In the genomic region with DNA sequence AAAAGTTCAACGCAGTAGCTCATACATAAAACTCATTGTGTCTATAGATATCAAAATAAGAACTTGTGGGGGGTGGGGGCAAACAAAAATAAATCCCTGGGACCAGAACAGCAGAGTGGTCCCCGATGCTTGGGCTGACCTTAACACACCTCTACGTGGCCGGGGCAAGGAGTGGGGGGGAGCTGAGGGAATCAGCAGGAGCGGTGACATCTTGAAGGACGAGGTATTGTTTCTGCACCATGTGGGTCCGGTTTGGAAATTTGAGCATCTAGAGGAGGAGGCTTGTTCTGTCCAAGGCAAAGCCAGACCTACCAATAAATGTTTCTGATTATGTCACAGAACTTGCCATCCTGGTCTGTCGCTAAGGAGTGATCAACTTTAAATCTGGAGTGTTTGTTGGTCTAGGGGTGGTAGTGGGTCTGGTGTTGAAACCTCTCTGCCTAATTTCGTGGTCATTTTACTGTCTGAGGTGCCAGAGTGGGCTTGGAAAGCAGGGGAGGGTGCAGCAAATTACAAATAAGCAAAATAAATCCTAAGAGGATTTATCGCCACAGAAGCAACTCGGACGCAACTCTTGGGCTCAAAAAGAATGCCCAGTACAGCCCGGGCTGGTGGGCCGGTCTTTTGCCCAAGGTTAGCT, we compare ENCODE assay signal across 8 cellular contexts. TPM values are rescaled to one million over a fixed set of nuclear protein-coding genes. Genes with fewer than 3 reads are reported as not detected.
DNase-seq lines count a peak whose midpoint lies in the region; ATAC-seq and TF ChIP-seq lines count a peak whose summit lies in the region.

No MANE protein-coding gene starts in this region.

- POLR2A ChIA-PET in activated CD4-positive, alpha-beta T cell treated with anti-CD3 and anti-CD28 coated beads, Interleukin-2, amount 10 ng/mL, durations not matched to agents 7 days and 5 days (lab: Charles Lee), result no interaction called here

- H3K9me3 ChIP-seq in tibial nerve, result no peaks in the 10 kb centered on the region

- no peaks in the 10 kb centered on the region for H3K36me3 ChIP-seq in kidney epithelial cell (ENCODE audit: control insufficient read depth, insufficient read depth, low read length)
- H3K36me3 ChIP-seq in tibial nerve, result no peaks in the 10 kb centered on the region

- peaks cover 42% of the 10 kb centered on the region for H3K4me1 Mint-ChIP-seq in activated CD4-positive, alpha-beta T cell treated with anti-CD3 and anti-CD28 coated beads, Interleukin-2, amount 10 ng/mL, durations not matched to agents 7 days and 5 days
- H3K4me1 Mint-ChIP-seq in activated naive CD8-positive, alpha-beta T cell treated with anti-CD3 and anti-CD28 coated beads, Interleukin-2, amount 50 U/mL, for 24 hours, result peaks cover 45% of the 10 kb centered on the region

- no peak for DNase-seq in activated CD4-positive, alpha-beta T cell treated with anti-CD3 and anti-CD28 coated beads, Interleukin-2, amount 10 ng/mL, durations not matched to agents 7 days and 5 days
- DNase-seq in activated CD4-positive, alpha-beta T cell treated with anti-CD3 and anti-CD28 coated beads for 48 hours, result no peak
- DNase-seq in activated naive CD8-positive, alpha-beta T cell treated with anti-CD3 and anti-CD28 coated beads, Interleukin-2, amount 50 U/mL, for 24 hours, result no peak
- DNase-seq in kidney epithelial cell (ENCODE audit: low read depth), result no peak
- peak in 1 of 2 donors; percentile 9 for DNase-seq in tibial nerve (ENCODE audit: low spot score in 2 of 2)
- DNase-seq in NCI-H1436 (lab: John Stamatoyannopoulos, UW), result no peak

- CTCF ChIA-PET in activated CD4-positive, alpha-beta T cell treated with anti-CD3 and anti-CD28 coated beads, Interleukin-2, amount 10 ng/mL, durations not matched to agents 7 days and 5 days (lab: Charles Lee), result interaction anchor here (0.8 kb wide), 1 partner anchor 101 kb away, joined by 3 read pairs; no protein-coding TSS in a partner anchor

- H3K4me3 Mint-ChIP-seq in activated CD4-positive, alpha-beta T cell treated with anti-CD3 and anti-CD28 coated beads, Interleukin-2, amount 10 ng/mL, durations not matched to agents 7 days and 5 days, result peak overlapping the region; percentile 77
- H3K4me3 Mint-ChIP-seq in activated naive CD8-positive, alpha-beta T cell treated with anti-CD3 and anti-CD28 coated beads, Interleukin-2, amount 50 U/mL, for 24 hours, result peak overlapping the region; percentile 73

- no peaks in the 10 kb centered on the region for H3K27me3 ChIP-seq in kidney epithelial cell (ENCODE audit: control insufficient read depth, insufficient read depth, low read length)
- H3K27me3 ChIP-seq in tibial nerve, result no peaks in the 10 kb centered on the region

- no peaks in the 10 kb centered on the region for H3K9me3 Mint-ChIP-seq in activated CD4-positive, alpha-beta T cell treated with anti-CD3 and anti-CD28 coated beads, Interleukin-2, amount 10 ng/mL, durations not matched to agents 7 days and 5 days
- H3K9me3 Mint-ChIP-seq in activated naive CD8-positive, alpha-beta T cell treated with anti-CD3 and anti-CD28 coated beads, Interleukin-2, amount 50 U/mL, for 24 hours, result no peaks in the 10 kb centered on the region

- peak overlapping the region; percentile 80 for H3K27ac Mint-ChIP-seq in activated CD4-positive, alpha-beta T cell treated with anti-CD3 and anti-CD28 coated beads, Interleukin-2, amount 10 ng/mL, durations not matched to agents 7 days and 5 days
- H3K27ac Mint-ChIP-seq in activated naive CD8-positive, alpha-beta T cell treated with anti-CD3 and anti-CD28 coated beads, Interleukin-2, amount 50 U/mL, for 24 hours, result peak overlapping the region; percentile 4

- TF ChIP-seq CTCF in kidney epithelial cell (IDR thresholded peaks at IDR 0.05; ENCODE audit: insufficient read depth, low read length, poor library complexity, severe bottlenecking) (no peak), tibial nerve (IDR thresholded peaks at IDR 0.05) (no peak)

- 29 to 30% methylated on average over 14 of the region's 14 CpGs for WGBS in tibial nerve, 2 donors

- no peak for TF ChIP-seq EP300 in tibial nerve (IDR thresholded peaks at IDR 0.05)

- H3K27me3 Mint-ChIP-seq in activated CD4-positive, alpha-beta T cell treated with anti-CD3 and anti-CD28 coated beads, Interleukin-2, amount 10 ng/mL, durations not matched to agents 7 days and 5 days, result peaks cover 11% of the 10 kb centered on the region
- H3K27me3 Mint-ChIP-seq in activated naive CD8-positive, alpha-beta T cell treated with anti-CD3 and anti-CD28 coated beads, Interleukin-2, amount 50 U/mL, for 24 hours, result peaks cover 14% of the 10 kb centered on the region

- peak overlapping the region; percentile 77 for H3K4me3 ChIP-seq in kidney epithelial cell (ENCODE audit: low read depth, low read length)
- peak overlapping the region; percentile 84 to 100 (median 98) for H3K4me3 ChIP-seq in tibial nerve

- ATAC-seq in activated naive CD8-positive, alpha-beta T cell treated with anti-CD3 and anti-CD28 coated beads, Interleukin-2, amount 50 U/mL, for 24 hours, result no peak
- no peak for ATAC-seq in GM18909 (IDR thresholded peaks at IDR 0.05; ENCODE audit: poor library complexity, unreplicated experiment)
- no peak for ATAC-seq in GM21528 (IDR thresholded peaks at IDR 0.05; ENCODE audit: low FRiP score, unreplicated experiment)

- H3K4me1 ChIP-seq in tibial nerve, result peaks cover 0 to 39% (median 12%) of the 10 kb centered on the region in 4 donors

- no peak for TF ChIP-seq POLR2A in tibial nerve (IDR thresholded peaks at IDR 0.05)

- H3K36me3 Mint-ChIP-seq in activated CD4-positive, alpha-beta T cell treated with anti-CD3 and anti-CD28 coated beads, Interleukin-2, amount 10 ng/mL, durations not matched to agents 7 days and 5 days (ENCODE audit: low read depth), result no peaks in the 10 kb centered on the region
- H3K36me3 Mint-ChIP-seq in activated naive CD8-positive, alpha-beta T cell treated with anti-CD3 and anti-CD28 coated beads, Interleukin-2, amount 50 U/mL, for 24 hours (ENCODE audit: low read depth), result no peaks in the 10 kb centered on the region

- peak overlapping the region; percentile 86 to 99 (median 98) for H3K27ac ChIP-seq in tibial nerve

RNA-seq across cellular contexts. Expression of a gene that starts 0.8 kb away (rescaled TPM):
- 10 to 100 TPM; 15.8 to 20.4 TPM for total RNA-seq in activated CD4-positive, alpha-beta T cell treated with anti-CD3 and anti-CD28 coated beads, Interleukin-2, amount 10 ng/mL, durations not matched to agents 7 days and 5 days
- total RNA-seq in kidney epithelial cell (32.6 and 37.7 TPM in 2 replicates), tibial nerve (10 to 100 TPM; 61.0 to 81.5 (median 69.5) TPM)
